ENCODE assay signal across 2 cellular contexts in the genomic region with DNA sequence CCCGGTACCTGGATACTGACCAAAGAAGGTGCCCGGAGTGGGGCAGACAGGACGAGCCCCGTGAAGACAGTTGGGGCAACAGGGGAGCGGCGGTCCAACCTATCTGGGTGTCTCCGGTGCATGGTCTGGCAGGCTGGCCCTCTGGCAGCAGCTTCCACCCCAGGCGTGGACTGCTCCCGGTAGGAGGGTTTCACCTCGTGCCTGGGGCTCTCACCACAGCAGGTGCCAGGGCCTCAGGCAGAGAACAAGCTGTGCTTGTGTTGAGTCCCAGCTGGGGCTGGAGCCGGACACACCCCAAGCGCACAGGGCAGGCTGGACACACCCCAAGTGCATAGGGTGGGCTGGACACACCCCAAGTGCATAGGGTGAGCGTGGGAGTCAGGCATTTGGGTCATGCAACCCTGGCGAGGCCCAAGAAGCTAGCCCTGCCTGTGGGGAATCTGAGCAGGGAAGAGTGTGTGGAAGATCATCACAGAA.
TF ChIP-seq lines count a peak whose summit lies in the region.

No MANE protein-coding gene starts in this region.

TF ChIP-seq in A549, 52 proteins besides CTCF, POLR2A, EP300 and RAD21:
- TF ChIP-seq, protein P1, sequence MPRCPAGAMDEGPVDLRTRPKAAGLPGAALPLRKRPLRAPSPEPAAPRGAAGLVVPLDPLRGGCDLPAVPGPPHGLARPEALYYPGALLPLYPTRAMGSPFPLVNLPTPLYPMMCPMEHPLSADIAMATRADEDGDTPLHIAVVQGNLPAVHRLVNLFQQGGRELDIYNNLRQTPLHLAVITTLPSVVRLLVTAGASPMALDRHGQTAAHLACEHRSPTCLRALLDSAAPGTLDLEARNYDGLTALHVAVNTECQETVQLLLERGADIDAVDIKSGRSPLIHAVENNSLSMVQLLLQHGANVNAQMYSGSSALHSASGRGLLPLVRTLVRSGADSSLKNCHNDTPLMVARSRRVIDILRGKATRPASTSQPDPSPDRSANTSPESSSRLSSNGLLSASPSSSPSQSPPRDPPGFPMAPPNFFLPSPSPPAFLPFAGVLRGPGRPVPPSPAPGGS (IDR thresholded peaks at IDR 0.05), result no peak
- no peak for TF ChIP-seq KDM1A (IDR thresholded peaks at IDR 0.05; ENCODE audit: low read depth)
- no peak for TF ChIP-seq POLR2AphosphoS2 (conservative IDR thresholded peaks at IDR 0.05; ENCODE audit: low read length)
- TF ChIP-seq, protein P2, sequence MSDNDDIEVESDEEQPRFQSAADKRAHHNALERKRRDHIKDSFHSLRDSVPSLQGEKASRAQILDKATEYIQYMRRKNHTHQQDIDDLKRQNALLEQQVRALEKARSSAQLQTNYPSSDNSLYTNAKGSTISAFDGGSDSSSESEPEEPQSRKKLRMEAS (IDR thresholded peaks at IDR 0.05), result no peak
- TF ChIP-seq, protein P3, sequence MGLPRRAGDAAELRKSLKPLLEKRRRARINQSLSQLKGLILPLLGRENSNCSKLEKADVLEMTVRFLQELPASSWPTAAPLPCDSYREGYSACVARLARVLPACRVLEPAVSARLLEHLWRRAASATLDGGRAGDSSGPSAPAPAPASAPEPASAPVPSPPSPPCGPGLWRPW (IDR thresholded peaks at IDR 0.05), result no peak

TF ChIP-seq in HEK293, 187 proteins besides CTCF, POLR2A, EP300 and RAD21:
- TF ChIP-seq ZIC2 (tag by site-specific recombination; IDR thresholded peaks at IDR 0.05) (peak; percentile 97), ZNF600 (tag by site-specific recombination; IDR thresholded peaks at IDR 0.05) (peak; percentile 23; the same call in 1 of the 2 replicates), KLF1 (tag by site-specific recombination; IDR thresholded peaks at IDR 0.05) (peak; percentile 99), ZNF37A (tag by site-specific recombination; IDR thresholded peaks at IDR 0.05) (no peak)
- TF ChIP-seq, protein P4, sequence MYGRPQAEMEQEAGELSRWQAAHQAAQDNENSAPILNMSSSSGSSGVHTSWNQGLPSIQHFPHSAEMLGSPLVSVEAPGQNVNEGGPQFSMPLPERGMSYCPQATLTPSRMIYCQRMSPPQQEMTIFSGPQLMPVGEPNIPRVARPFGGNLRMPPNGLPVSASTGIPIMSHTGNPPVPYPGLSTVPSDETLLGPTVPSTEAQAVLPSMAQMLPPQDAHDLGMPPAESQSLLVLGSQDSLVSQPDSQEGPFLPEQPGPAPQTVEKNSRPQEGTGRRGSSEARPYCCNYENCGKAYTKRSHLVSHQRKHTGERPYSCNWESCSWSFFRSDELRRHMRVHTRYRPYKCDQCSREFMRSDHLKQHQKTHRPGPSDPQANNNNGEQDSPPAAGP (tag by site-specific recombination; IDR thresholded peaks at IDR 0.05), result peak; percentile 85
- TF ChIP-seq, protein P5, sequence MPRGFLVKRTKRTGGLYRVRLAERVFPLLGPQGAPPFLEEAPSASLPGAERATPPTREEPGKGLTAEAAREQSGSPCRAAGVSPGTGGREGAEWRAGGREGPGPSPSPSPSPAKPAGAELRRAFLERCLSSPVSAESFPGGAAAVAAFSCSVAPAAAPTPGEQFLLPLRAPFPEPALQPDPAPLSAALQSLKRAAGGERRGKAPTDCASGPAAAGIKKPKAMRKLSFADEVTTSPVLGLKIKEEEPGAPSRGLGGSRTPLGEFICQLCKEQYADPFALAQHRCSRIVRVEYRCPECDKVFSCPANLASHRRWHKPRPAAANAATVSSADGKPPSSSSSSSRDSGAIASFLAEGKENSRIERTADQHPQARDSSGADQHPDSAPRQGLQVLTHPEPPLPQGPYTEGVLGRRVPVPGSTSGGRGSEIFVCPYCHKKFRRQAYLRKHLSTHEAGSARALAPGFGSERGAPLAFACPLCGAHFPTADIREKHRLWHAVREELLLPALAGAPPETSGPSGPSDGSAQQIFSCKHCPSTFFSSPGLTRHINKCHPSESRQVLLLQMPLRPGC (tag by site-specific recombination; IDR thresholded peaks at IDR 0.05), result no peak
- TF ChIP-seq, protein P6, sequence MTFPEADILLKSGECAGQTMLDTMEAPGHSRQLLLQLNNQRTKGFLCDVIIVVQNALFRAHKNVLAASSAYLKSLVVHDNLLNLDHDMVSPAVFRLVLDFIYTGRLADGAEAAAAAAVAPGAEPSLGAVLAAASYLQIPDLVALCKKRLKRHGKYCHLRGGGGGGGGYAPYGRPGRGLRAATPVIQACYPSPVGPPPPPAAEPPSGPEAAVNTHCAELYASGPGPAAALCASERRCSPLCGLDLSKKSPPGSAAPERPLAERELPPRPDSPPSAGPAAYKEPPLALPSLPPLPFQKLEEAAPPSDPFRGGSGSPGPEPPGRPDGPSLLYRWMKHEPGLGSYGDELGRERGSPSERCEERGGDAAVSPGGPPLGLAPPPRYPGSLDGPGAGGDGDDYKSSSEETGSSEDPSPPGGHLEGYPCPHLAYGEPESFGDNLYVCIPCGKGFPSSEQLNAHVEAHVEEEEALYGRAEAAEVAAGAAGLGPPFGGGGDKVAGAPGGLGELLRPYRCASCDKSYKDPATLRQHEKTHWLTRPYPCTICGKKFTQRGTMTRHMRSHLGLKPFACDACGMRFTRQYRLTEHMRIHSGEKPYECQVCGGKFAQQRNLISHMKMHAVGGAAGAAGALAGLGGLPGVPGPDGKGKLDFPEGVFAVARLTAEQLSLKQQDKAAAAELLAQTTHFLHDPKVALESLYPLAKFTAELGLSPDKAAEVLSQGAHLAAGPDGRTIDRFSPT (tag by site-specific recombination; IDR thresholded peaks at IDR 0.05), result peak; percentile 64; the same call in 1 of the 2 replicates
TF ChIP-seq in HEK293: peak in this region for 5.
